In genomic region chr1:64745986-64746940, GRCh38 we compare ENCODE assay signal across 8 cellular contexts. TPM values are rescaled to one million over a fixed set of nuclear protein-coding genes. Genes with fewer than 3 reads are reported as not detected.
A peak's percentile ranks its signal among the peaks of the same experiment; 100 is the strongest.
DNase-seq lines count a peak whose midpoint lies in the region; ATAC-seq and TF ChIP-seq lines count a peak whose summit lies in the region.

No MANE protein-coding gene starts in this region.

- H3K36me3 ChIP-seq in mesodermal cell (ENCODE audit: control insufficient read depth, insufficient read depth, low read length) (no peaks in the 10 kb centered on the region), urinary bladder (ENCODE audit: insufficient read depth) (no peaks in the 10 kb centered on the region)

- TF ChIP-seq CTCF in chondrocyte (IDR thresholded peaks at IDR 0.05) = no peak

- H3K4me3 ChIP-seq in mesodermal cell (ENCODE audit: extremely low read depth, insufficient read depth, low read length, poor library complexity, severe bottlenecking) (peak overlapping the region; percentile 78), urinary bladder (ENCODE audit: low read depth, low read length) (peak overlapping the region; percentile 75)

- no peaks in the 10 kb centered on the region for H3K9me3 ChIP-seq in mesodermal cell (ENCODE audit: control insufficient read depth, low read length)

- no peaks in the 10 kb centered on the region for H3K27me3 Mint-ChIP-seq in chondrocyte (ENCODE audit: low read depth)

- H3K27ac ChIP-seq in mesodermal cell (ENCODE audit: low read depth, low read length, severe bottlenecking) (no peak overlapping the region), urinary bladder (ENCODE audit: low read depth) (no peak overlapping the region)

- no peaks in the 10 kb centered on the region for H3K4me1 ChIP-seq in mesodermal cell (ENCODE audit: control insufficient read depth, insufficient read depth, low read length, poor library complexity, severe bottlenecking)
- H3K4me1 ChIP-seq in urinary bladder (ENCODE audit: insufficient read depth) = peaks cover 1% of the 10 kb centered on the region

- H3K27ac Mint-ChIP-seq in chondrocyte (ENCODE audit: unreplicated experiment) = peak overlapping the region; percentile 85

- DNase-seq in NCI-H2171 treated with DMSO at 0.1 percent for 48 hours (lab: John Stamatoyannopoulos, UW) (peak; percentile 71), chondrocyte (ENCODE audit: low spot score) (no peak), D341Med (ENCODE audit: low spot score) (no peak), SHP77 treated with DMSO at 0.1 percent for 48 hours (lab: John Stamatoyannopoulos, UW) (no peak)

- peaks cover 38% of the 10 kb centered on the region for H3K4me1 Mint-ChIP-seq in chondrocyte (ENCODE audit: low read depth)

- peak overlapping the region; percentile 82 for H3K4me3 Mint-ChIP-seq in chondrocyte (ENCODE audit: unreplicated experiment)

- WGBS in mesodermal cell (ENCODE audit: insufficient coverage in 2 of 2), 2 experiments = 20 to 94% methylated on average over 1 to 3 of the region's 8 CpGs
- WGBS in urinary bladder = 44% methylated on average over 8 of the region's 8 CpGs

- no peaks in the 10 kb centered on the region for H3K9me3 Mint-ChIP-seq in chondrocyte (ENCODE audit: low read depth)

- no peaks in the 10 kb centered on the region for H3K36me3 Mint-ChIP-seq in chondrocyte (ENCODE audit: low read depth)

- ATAC-seq in GM18909 (IDR thresholded peaks at IDR 0.05; ENCODE audit: poor library complexity, unreplicated experiment) = peak; percentile 32
- ATAC-seq in HG02884 (IDR thresholded peaks at IDR 0.05; ENCODE audit: unreplicated experiment) = no peak

RNA-seq across cellular contexts. Expression of gene RAVER2, which starts 1.4 kb away (rescaled TPM):
- 15.5 to 16.4 TPM (median 16.0 TPM) in 3 replicates for total RNA-seq in chondrocyte
- polyA plus RNA-seq in mesodermal cell (2013, experiment 1 of 2) = 12.6 TPM
- polyA plus RNA-seq in mesodermal cell (2013, experiment 2 of 2) = 13.1 TPM
- 25.7 TPM for total RNA-seq in urinary bladder
- polyA plus RNA-seq in urinary bladder = 7.2 TPM
